In genomic region chr7:51702673-51703072, GRCh38 we compare ENCODE assay signal across 1 cellular context.
TF ChIP-seq lines count a peak whose summit lies in the region.

No MANE protein-coding gene starts in this region.

TF ChIP-seq in WTC11, 78 proteins besides CTCF, POLR2A, EP300 and RAD21 (continued from another document):
- no peak for TF ChIP-seq AR (CRISPR knock-in tag; IDR thresholded peaks at IDR 0.05)
- TF ChIP-seq USF1 (CRISPR knock-in tag; IDR thresholded peaks at IDR 0.05) = no peak
- TF ChIP-seq ETV6 (CRISPR knock-in tag; IDR thresholded peaks at IDR 0.05) = no peak
- no peak for TF ChIP-seq TCF7 (CRISPR knock-in tag; IDR thresholded peaks at IDR 0.05; ENCODE audit: low read depth)
- no peak for TF ChIP-seq ELF4 (CRISPR knock-in tag; IDR thresholded peaks at IDR 0.05; ENCODE audit: low read depth)
